In the genomic region with DNA sequence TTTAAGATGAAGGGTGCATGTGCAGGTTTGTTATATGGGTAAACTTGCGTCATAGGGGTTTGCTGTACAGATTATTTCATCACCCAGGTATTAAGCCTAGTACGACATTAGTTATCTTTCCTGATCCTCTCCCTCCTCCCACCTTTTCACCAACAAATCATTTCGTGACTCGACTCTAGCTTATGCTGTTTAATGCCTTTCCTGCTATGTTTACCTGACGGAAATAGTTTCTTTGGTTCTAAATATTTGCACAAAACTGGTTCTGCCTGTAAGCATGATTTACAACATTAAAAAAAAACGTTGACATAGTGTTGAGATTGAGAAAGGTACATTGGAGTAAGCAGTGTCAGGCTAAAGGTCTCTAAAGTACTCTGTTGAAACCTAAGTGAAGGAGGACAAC, we compare ENCODE assay signal across 11 cellular contexts. TPM values are rescaled to one million over a fixed set of nuclear protein-coding genes. Genes with fewer than 3 reads are reported as not detected.
DNase-seq lines count a peak whose midpoint lies in the region; ATAC-seq and TF ChIP-seq lines count a peak whose summit lies in the region.
"Had no signal": no experiment of that assay in that cellular context is flagged by ENCODE, and none has a peak within 500 bp of the region (broad histone marks: within the 10 kb centered on the region; RNA-seq: fewer than 3 reads in every experiment).

No MANE protein-coding gene starts in this region.

- peaks cover 3% of the 10 kb centered on the region for H3K9me1 ChIP-seq in IMR-90 (ENCODE audit: insufficient read depth, low read length)

- H3K27me3 ChIP-seq in CD4-positive, CD25-positive, alpha-beta regulatory T cell (ENCODE audit: control insufficient read depth, insufficient read depth, low read length) = no peaks in the 10 kb centered on the region
- H3K27me3 ChIP-seq in IMR-90 (ENCODE audit: control insufficient read depth, insufficient read depth, low read length) = no peaks in the 10 kb centered on the region
- no peaks in the 10 kb centered on the region for H3K27me3 ChIP-seq in mucosa of stomach (ENCODE audit: control insufficient read depth, insufficient read depth, low read length)

- no peak overlapping the region for H4K8ac ChIP-seq in IMR-90 (ENCODE audit: low read depth in 2 of 2, low read length in 2 of 2)

- no peak overlapping the region for H4K5ac ChIP-seq in IMR-90 (ENCODE audit: low read depth, low read length)

- H3K56ac ChIP-seq in IMR-90 (ENCODE audit: extremely low read depth, insufficient read depth, low read length) = no peak overlapping the region

- no peak overlapping the region for H2AFZ ChIP-seq in IMR-90 (replicated peaks; ENCODE audit: low read length, poor library complexity)

- intact Hi-C loops in IMR-90 (cut with micrococcal nuclease) (no loop called here), left colon (cut with DNase I, micrococcal nuclease) (no loop called here)

- H3K27ac ChIP-seq in CD4-positive, CD25-positive, alpha-beta regulatory T cell (ENCODE audit: insufficient read depth, low read length, poor library complexity, severe bottlenecking) = peak overlapping the region; percentile 91
- H3K27ac ChIP-seq in IMR-90 (ENCODE audit: insufficient read depth, low read length) = no peak overlapping the region

- BruUV-seq in IMR-90 (replicated peaks; lab: Mats Ljungman, UMichigan) = no TSS peak

- H3K4ac ChIP-seq in IMR-90 (ENCODE audit: low read depth, low read length) = no peak overlapping the region

- no peak overlapping the region for H2AK9ac ChIP-seq in IMR-90 (replicated peaks; ENCODE audit: low read depth, low read length, poor library complexity)

- H3K23ac ChIP-seq in IMR-90 (ENCODE audit: low read depth, low read length) = no peak overlapping the region

- peaks cover 16% of the 10 kb centered on the region; the same call in 1 of the 2 replicates for H4K20me1 ChIP-seq in IMR-90 (ENCODE audit: insufficient read depth, low read length)

- H2AK5ac ChIP-seq in IMR-90 (ENCODE audit: low read depth, low read length) = no peak overlapping the region

- peak overlapping the region in 3 of 4 donors; percentile 24 to 94 (median 79) for H3K4me3 Mint-ChIP-seq in CD4-positive, CD25-positive, alpha-beta regulatory T cell
- H3K4me3 Mint-ChIP-seq in activated naive CD8-positive, alpha-beta T cell treated with anti-CD3 and anti-CD28 coated beads for 36 hours = peak overlapping the region; percentile 93

- TF ChIP-seq RAD21 in IMR-90 (IDR thresholded peaks at IDR 0.05; ENCODE audit: low read length) = no peak

- no peak overlapping the region for H2BK20ac ChIP-seq in IMR-90 (ENCODE audit: low read depth, low read length)

- no peaks in the 10 kb centered on the region for H3K9me3 ChIP-seq in CD4-positive, CD25-positive, alpha-beta regulatory T cell (ENCODE audit: control insufficient read depth in 2 of 2, low read length in 2 of 2)
- H3K9me3 ChIP-seq in IMR-90 (ENCODE audit: control insufficient read depth, insufficient read depth, low read length) (no peaks in the 10 kb centered on the region), mucosa of stomach (ENCODE audit: control insufficient read depth, low read length) (no peaks in the 10 kb centered on the region)

- peaks cover 28% of the 10 kb centered on the region for H3K4me1 ChIP-seq in CD4-positive, CD25-positive, alpha-beta regulatory T cell (ENCODE audit: control insufficient read depth, insufficient read depth, low read length, poor library complexity, severe bottlenecking)
- H3K4me1 ChIP-seq in IMR-90 (ENCODE audit: control insufficient read depth, insufficient read depth, low read length) (peaks cover 7% of the 10 kb centered on the region), mucosa of stomach (ENCODE audit: control insufficient read depth, insufficient read depth, low read length) (peaks cover 22% of the 10 kb centered on the region)

- H3K4me3 ChIP-seq in CD4-positive, CD25-positive, alpha-beta regulatory T cell (ENCODE audit: low read depth, low read length) = no peak overlapping the region
- no peak overlapping the region for H3K4me3 ChIP-seq in IMR-90 (ENCODE audit: insufficient read depth, low read depth, low read length)
- no peak overlapping the region for H3K4me3 ChIP-seq in mucosa of stomach (ENCODE audit: low read length)

- peak overlapping the region in 1 of 3 donors; percentile 46 for H3K27ac Mint-ChIP-seq in CD4-positive, CD25-positive, alpha-beta regulatory T cell
- peak overlapping the region; percentile 93 for H3K27ac Mint-ChIP-seq in activated naive CD8-positive, alpha-beta T cell treated with anti-CD3 and anti-CD28 coated beads for 36 hours

- no peak overlapping the region for H3K9ac ChIP-seq in IMR-90 (ENCODE audit: low read depth, low read length)
- H3K9ac ChIP-seq in mucosa of stomach (ENCODE audit: low read length) = peak overlapping the region; percentile 19

- POLR2A ChIA-PET in IMR-90 (lab: Charles Lee; ENCODE audit: unreplicated experiment) = no interaction called here

- no peak overlapping the region for H3K18ac ChIP-seq in IMR-90 (ENCODE audit: low read depth, low read length)

- no peak overlapping the region for H2BK5ac ChIP-seq in IMR-90 (ENCODE audit: low read depth, low read length, poor library complexity, severe bottlenecking)

- dilution Hi-C loops in IMR-90 (cut with HindIII; ENCODE audit: low sequenced_read_pairs, unreplicated experiment) = no loop called here

- CTCF ChIA-PET in IMR-90 (lab: Yijun Ruan, JAX) = no interaction called here

- H3K79me1 ChIP-seq in IMR-90 (ENCODE audit: low read depth in 1 of 2, low read length in 2 of 2) = peaks cover 38 to 71% of the 10 kb centered on the region in 2 experiments

- H3K9me3 Mint-ChIP-seq in CD4-positive, CD25-positive, alpha-beta regulatory T cell = no peaks in the 10 kb centered on the region
- H3K9me3 Mint-ChIP-seq in activated naive CD8-positive, alpha-beta T cell treated with anti-CD3 and anti-CD28 coated beads for 36 hours = no peaks in the 10 kb centered on the region

- no peak for DNase-seq in CD4-positive, CD25-positive, alpha-beta regulatory T cell
- DNase-seq in IMR-90 = no peak
- no peak for DNase-seq in activated naive CD8-positive, alpha-beta T cell treated with anti-CD3 and anti-CD28 coated beads for 36 hours
- DNase-seq in NCI-H526 treated with DMSO at 0.1 percent for 48 hours (lab: John Stamatoyannopoulos, UW) = no peak
- no peak for DNase-seq in anterior cingulate cortex (lab: John Stamatoyannopoulos, UW)
- no peak for DNase-seq in left colon
- DNase-seq: Calu3; NCI-H1930; stimulated activated CD8-positive, alpha-beta memory T cell treated with anti-CD3 and anti-CD28 coated beads, Interleukin-4, amount 100 ng/mL, for 48 hours had no signal

- H3K36me3 ChIP-seq in CD4-positive, CD25-positive, alpha-beta regulatory T cell (ENCODE audit: control insufficient read depth, insufficient read depth, low read length) = peaks cover 61% of the 10 kb centered on the region
- H3K36me3 ChIP-seq in IMR-90 (ENCODE audit: control insufficient read depth, insufficient read depth, low read length) = peaks cover 52% of the 10 kb centered on the region
- peaks cover 17% of the 10 kb centered on the region for H3K36me3 ChIP-seq in mucosa of stomach (ENCODE audit: control insufficient read depth, insufficient read depth, low read length)

- no peak for ATAC-seq in CD4-positive, CD25-positive, alpha-beta regulatory T cell (ENCODE audit: low read depth in 2 of 2)
- ATAC-seq in IMR-90 (ENCODE audit: low read depth) = no peak
- no peak for ATAC-seq in left colon
- ATAC-seq in HG02642 (IDR thresholded peaks at IDR 0.05; ENCODE audit: poor library complexity, unreplicated experiment) = no peak

- H3K4me2 ChIP-seq in IMR-90 (ENCODE audit: low read depth, low read length) = no peak overlapping the region

- H3K27me3 Mint-ChIP-seq in CD4-positive, CD25-positive, alpha-beta regulatory T cell = no peaks in the 10 kb centered on the region
- no peaks in the 10 kb centered on the region for H3K27me3 Mint-ChIP-seq in activated naive CD8-positive, alpha-beta T cell treated with anti-CD3 and anti-CD28 coated beads for 36 hours

- H2BK120ac ChIP-seq in IMR-90 (ENCODE audit: low read depth, low read length) = no peak overlapping the region

- 100% methylated on average over 3 of the region's 6 CpGs; no CpG with 5 or more reads in 1 of the 2 experiments for WGBS in IMR-90 (ENCODE audit: extremely low coverage in 2 of 2, insufficient read length in 1 of 2), 2 experiments

- no peak for TF ChIP-seq CTCF in IMR-90 (conservative IDR thresholded peaks at IDR 0.05; ENCODE audit: low read depth, low read length)

- no peak overlapping the region for H4K91ac ChIP-seq in IMR-90 (ENCODE audit: insufficient read depth, low read depth, low read length)

- in situ Hi-C loops in IMR-90 (cut with MboI; ENCODE audit: low sequenced_read_pairs) = no loop called here

- TF ChIP-seq POLR2A in IMR-90 (IDR thresholded peaks at IDR 0.05; ENCODE audit: low read depth, low read length) = no peak

- no peak overlapping the region for H2BK15ac ChIP-seq in IMR-90 (ENCODE audit: low read depth, low read length)

- peaks cover 31% of the 10 kb centered on the region for H3K36me3 Mint-ChIP-seq in CD4-positive, CD25-positive, alpha-beta regulatory T cell
- peaks cover 68% of the 10 kb centered on the region for H3K36me3 Mint-ChIP-seq in activated naive CD8-positive, alpha-beta T cell treated with anti-CD3 and anti-CD28 coated beads for 36 hours

- no peak overlapping the region for H3K14ac ChIP-seq in IMR-90 (replicated peaks; ENCODE audit: low read depth, low read length)

- H3K4me1 Mint-ChIP-seq in CD4-positive, CD25-positive, alpha-beta regulatory T cell = peaks cover 10 to 57% (median 31%) of the 10 kb centered on the region in 4 donors
- peaks cover 63% of the 10 kb centered on the region for H3K4me1 Mint-ChIP-seq in activated naive CD8-positive, alpha-beta T cell treated with anti-CD3 and anti-CD28 coated beads for 36 hours

RNA-seq across cellular contexts. Expression of a gene that starts 2.4 kb away (rescaled TPM):
- total RNA-seq in CD4-positive, CD25-positive, alpha-beta regulatory T cell = 75.7 TPM
- 10 to 100 TPM; 42.4 to 61.5 (median 51.8) TPM for polyA plus RNA-seq in CD4-positive, CD25-positive, alpha-beta regulatory T cell
- total RNA-seq in IMR-90 (2012; rRNA removed) = 66.0 and 117 TPM in 2 replicates
- 69.7 and 90.4 TPM in 2 replicates for polyA plus RNA-seq in IMR-90 (2012; rRNA removed)
- 11.4 and 26.6 TPM in 2 replicates for polyA plus RNA-seq in IMR-90 (2012; cell fraction: cytosol; rRNA removed)
- 32.7 and 234 TPM in 2 replicates for polyA plus RNA-seq in IMR-90 (2012; cell fraction: nucleus; rRNA removed; ENCODE audit: low replicate concordance)
- total RNA-seq in activated naive CD8-positive, alpha-beta T cell treated with anti-CD3 and anti-CD28 coated beads for 36 hours = 100 to 1,000 TPM; 245 to 246 TPM
- total RNA-seq in left colon = 10 to 100 TPM; 40.8 to 56.5 TPM

RNA-seq across cellular contexts. Expression of a gene that starts 2.6 kb away (rescaled TPM):
- total RNA-seq in CD4-positive, CD25-positive, alpha-beta regulatory T cell = 58.7 TPM
- polyA plus RNA-seq in CD4-positive, CD25-positive, alpha-beta regulatory T cell = 10 to 100 TPM; 59.4 to 73.4 (median 67.9) TPM
- total RNA-seq in IMR-90 (2012; rRNA removed) = 72.6 and 74.2 TPM in 2 replicates
- polyA plus RNA-seq in IMR-90 (2012; rRNA removed) = 16.5 and 16.6 TPM in 2 replicates
- 9.1 and 9.9 TPM in 2 replicates for polyA plus RNA-seq in IMR-90 (2012; cell fraction: cytosol; rRNA removed)
- polyA plus RNA-seq in IMR-90 (2012; cell fraction: nucleus; rRNA removed; ENCODE audit: low replicate concordance) = 11.0 and 21.9 TPM in 2 replicates
- 10 to 100 TPM; 61.5 to 62.1 TPM for total RNA-seq in activated naive CD8-positive, alpha-beta T cell treated with anti-CD3 and anti-CD28 coated beads for 36 hours
- 10 to 100 TPM; 53.0 to 57.0 TPM for total RNA-seq in left colon

RNA-seq across cellular contexts. Expression of a gene that starts 17.3 kb away (rescaled TPM):
- 26.6 TPM for total RNA-seq in CD4-positive, CD25-positive, alpha-beta regulatory T cell
- 10 to 100 TPM; 61.9 to 73.4 (median 68.1) TPM for polyA plus RNA-seq in CD4-positive, CD25-positive, alpha-beta regulatory T cell
- total RNA-seq in IMR-90 (2012; rRNA removed) (65.3 and 87.8 TPM in 2 replicates), left colon (10 to 100 TPM; 27.8 to 29.0 TPM)
- 114 and 124 TPM in 2 replicates for polyA plus RNA-seq in IMR-90 (2012; rRNA removed)
- 56.9 and 58.9 TPM in 2 replicates for polyA plus RNA-seq in IMR-90 (2012; cell fraction: cytosol; rRNA removed)
- polyA plus RNA-seq in IMR-90 (2012; cell fraction: nucleus; rRNA removed; ENCODE audit: low replicate concordance) = 65.4 and 208 TPM in 2 replicates
- 10 to 100 TPM; 29.5 to 30.3 TPM for total RNA-seq in activated naive CD8-positive, alpha-beta T cell treated with anti-CD3 and anti-CD28 coated beads for 36 hours

RNA-seq across cellular contexts. Expression of a gene that starts 17.6 kb away (rescaled TPM):
- total RNA-seq in CD4-positive, CD25-positive, alpha-beta regulatory T cell = 57.6 TPM
- polyA plus RNA-seq in CD4-positive, CD25-positive, alpha-beta regulatory T cell = 100 to 1,000 TPM; 304 to 318 (median 312) TPM
- total RNA-seq in IMR-90 (2012; rRNA removed) = 50.5 and 102 TPM in 2 replicates
- polyA plus RNA-seq in IMR-90 (2012; rRNA removed) = 111 and 124 TPM in 2 replicates
- polyA plus RNA-seq in IMR-90 (2012; cell fraction: cytosol; rRNA removed) = 156 and 226 TPM in 2 replicates
- 32.6 and 43.0 TPM in 2 replicates for polyA plus RNA-seq in IMR-90 (2012; cell fraction: nucleus; rRNA removed; ENCODE audit: low replicate concordance)
- total RNA-seq in activated naive CD8-positive, alpha-beta T cell treated with anti-CD3 and anti-CD28 coated beads for 36 hours = 100 to 1,000 TPM; 129 to 137 TPM
- total RNA-seq in left colon = 100 to 1,000 TPM in 1 of 2 donors, 10 to 100 TPM in 1; 95.4 to 101 TPM
